ENCODE assay signal across 16 cellular contexts in the genomic region with DNA sequence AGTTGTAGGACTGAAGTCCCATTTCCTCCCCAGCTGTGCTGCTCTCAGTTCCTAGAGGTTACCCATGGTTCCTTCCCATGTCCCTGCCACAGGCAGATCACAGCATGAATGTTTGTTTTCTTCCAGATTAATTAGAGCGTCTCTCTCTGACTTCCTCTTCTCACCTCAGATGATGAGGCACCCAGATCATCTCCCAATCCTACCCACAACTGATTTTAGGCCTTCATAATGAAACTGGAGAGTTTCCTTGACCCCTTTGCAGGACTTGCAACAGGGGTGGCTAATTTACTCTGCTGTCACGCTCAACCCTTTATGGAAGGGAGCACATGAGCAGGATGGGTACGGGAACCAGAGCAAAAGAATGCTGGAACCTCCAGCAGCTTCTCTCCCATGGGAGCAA. TPM values are rescaled to one million over a fixed set of nuclear protein-coding genes. Genes with fewer than 3 reads are reported as not detected.
DNase-seq lines count a peak whose midpoint lies in the region; ATAC-seq, FAIRE-seq and TF ChIP-seq lines count a peak whose summit lies in the region.
"Had no signal": no experiment of that assay in that cellular context is flagged by ENCODE, and none has a peak within 500 bp of the region (broad histone marks: within the 10 kb centered on the region; RNA-seq: fewer than 3 reads in every experiment).

No MANE protein-coding gene starts in this region.

- in situ Hi-C loops in GM12878 (cut with MboI) = no loop called here

- no peaks in the 10 kb centered on the region for H3F3A ChIP-seq in MM.1S (ENCODE audit: insufficient read depth, low read length)

- no peaks in the 10 kb centered on the region for H3K9me3 ChIP-seq in MM.1S (replicated peaks; ENCODE audit: insufficient read depth, low read length)
- H3K9me3 ChIP-seq in GM12878 (replicated peaks; ENCODE audit: control insufficient read depth, insufficient read depth, low read length) = peaks cover 2% of the 10 kb centered on the region; the same call in 1 of the 3 replicates
- no peaks in the 10 kb centered on the region for H3K9me3 ChIP-seq in T-helper 17 cell (ENCODE audit: control insufficient read depth, low read length, poor library complexity, severe bottlenecking)
- H3K9me3 ChIP-seq: BE2C had no signal

- no peaks in the 10 kb centered on the region for H4K20me1 ChIP-seq in MM.1S (ENCODE audit: insufficient read depth, low read length)
- no peaks in the 10 kb centered on the region for H4K20me1 ChIP-seq in GM12878 (ENCODE audit: control insufficient read depth, insufficient read depth)

- DNase-seq in EH (ENCODE audit: low read depth) = peak; percentile 28
- DNase-seq in MM.1S = no peak
- no peak for DNase-seq in GM12878 (ENCODE audit: low read depth, low spot score)
- no peak for DNase-seq in lower leg skin (ENCODE audit: low spot score in 2 of 2)
- no peak for DNase-seq in mesothelial cell of epicardium (ENCODE audit: low spot score in 2 of 2, unreplicated experiment in 2 of 2)
- DNase-seq in T-helper 17 cell = no peak
- DNase-seq: BE2C, DMS 273 treated with DMSO at 0.1 percent for 48 hours, H9, Kasumi-1, NCI-H1048, NCI-H2107, NCI-H526 treated with DMSO at 0.1 percent for 48 hours had no signal

- ATAC-seq in GM12878 (no peak), T-helper 17 cell (no peak)
- ATAC-seq: SK-N-SH treated with all-trans-retinoic acid at 6 μM for 48 hours had no signal

- H2AFZ ChIP-seq in MM.1S (ENCODE audit: low read length) = 0 out of 2 replicates have a peak overlapping the region, but pooled peaks have one; percentile 14
- H2AFZ ChIP-seq in GM12878 (ENCODE audit: control insufficient read depth, low read depth, low read length) = peak overlapping the region; percentile 2; the same call in 1 of the 2 replicates
- H2AFZ ChIP-seq: PC-9 had no signal

- TF ChIP-seq RAD21 in GM12878 (IDR thresholded peaks at IDR 0.05; ENCODE audit: insufficient read depth, low read depth, low read length) = no peak

- H3K36me3 ChIP-seq in MM.1S (replicated peaks; ENCODE audit: insufficient read depth, low read length) (no peaks in the 10 kb centered on the region), GM12878 (ENCODE audit: control insufficient read depth in 2 of 2, insufficient read depth in 2 of 2, low read length in 1 of 2) (no peaks in the 10 kb centered on the region), rectal smooth muscle tissue (ENCODE audit: control insufficient read depth, insufficient read depth, low read length) (no peaks in the 10 kb centered on the region)
- H3K36me3 ChIP-seq: BE2C had no signal

- TF ChIP-seq POLR2A in GM12878 (IDR thresholded peaks at IDR 0.05; ENCODE audit: low read depth, low read length) (no peak), lower leg skin (IDR thresholded peaks at IDR 0.05) (no peak)

- peaks cover 8% of the 10 kb centered on the region for H3K4me1 Mint-ChIP-seq in mesothelial cell of epicardium
- peaks cover 3% of the 10 kb centered on the region for H3K4me1 Mint-ChIP-seq in T-helper 17 cell
- H3K4me1 Mint-ChIP-seq: H9 had no signal

- peaks cover 14% of the 10 kb centered on the region for H3K9me3 Mint-ChIP-seq in mesothelial cell of epicardium

- FAIRE-seq in GM12878 (lab: Jason Lieb, UNC) = no peak

- H3K27me3 Mint-ChIP-seq in mesothelial cell of epicardium (ENCODE audit: low read depth) (peaks cover 2% of the 10 kb centered on the region), T-helper 17 cell (peaks cover 6% of the 10 kb centered on the region)

- H3K36me3 Mint-ChIP-seq in mesothelial cell of epicardium (peaks cover under 1% of the 10 kb centered on the region), T-helper 17 cell (ENCODE audit: low read depth) (peaks cover 2% of the 10 kb centered on the region)

- no peaks in the 10 kb centered on the region for H3K9me2 ChIP-seq in MM.1S (replicated peaks; ENCODE audit: insufficient read depth, low read length)

- H3K27ac ChIP-seq in MM.1S (ENCODE audit: low read length) (no peak overlapping the region), GM12878 (ENCODE audit: control insufficient read depth, insufficient read depth) (no peak overlapping the region), rectal smooth muscle tissue (ENCODE audit: low read depth, low read length) (peak overlapping the region; percentile 22)
- H3K27ac ChIP-seq: PC-9 had no signal

- SMC1A ChIA-PET in GM12878 (lab: Charles Lee; ENCODE audit: uncharacterized antibody, unreplicated experiment) = interaction anchor here (0.6 kb wide), 1 partner anchor 442 kb away, joined by 3 read pairs; no protein-coding TSS in a partner anchor

- no TSS peak for BruUV-seq in GM12878 (replicated peaks; lab: Mats Ljungman, UMichigan)

- no peak for TF ChIP-seq EP300 in GM12878 (IDR thresholded peaks at IDR 0.05; ENCODE audit: borderline replicate concordance in 1 of 2, control insufficient read depth in 1 of 2, low read depth in 2 of 2, low read length in 2 of 2)

- intact Hi-C loops in GM12878 (cut with micrococcal nuclease; ENCODE audit: unreplicated experiment) (no loop called here), lower leg skin (cut with DNase I; ENCODE audit: low total_unique reads) (no loop called here)

- RAD21 ChIA-PET in GM12878 (lab: Charles Lee; ENCODE audit: unreplicated experiment) = interaction anchor here (0.6 kb wide), 1 partner anchor 160 kb away, joined by 4 read pairs; no protein-coding TSS in a partner anchor

- H3K9ac ChIP-seq in MM.1S (ENCODE audit: low read length) (no peak overlapping the region), GM12878 (ENCODE audit: control insufficient read depth, insufficient read depth, low read length) (no peak overlapping the region), rectal smooth muscle tissue (ENCODE audit: low read length) (no peak overlapping the region)

- H3K4me1 ChIP-seq in MM.1S (ENCODE audit: low read length) (no peaks in the 10 kb centered on the region), GM12878 (ENCODE audit: control insufficient read depth, insufficient read depth, low read length) (no peaks in the 10 kb centered on the region; the same call in 1 of the 2 replicates), rectal smooth muscle tissue (ENCODE audit: control insufficient read depth, insufficient read depth, low read length) (peaks cover 29% of the 10 kb centered on the region)
- H3K4me1 ChIP-seq: BE2C had no signal

- TF ChIP-seq CTCF in MM.1S (IDR thresholded peaks at IDR 0.05; ENCODE audit: low read length) = no peak
- TF ChIP-seq CTCF in GM12878 (IDR thresholded peaks at IDR 0.05 in 2 of 3, conservative IDR thresholded peaks at IDR 0.05 in 1 of 3; ENCODE audit: control insufficient read depth in 2 of 3, extremely low read depth in 1 of 3, insufficient read depth in 1 of 3, low read depth in 3 of 3, low read length in 3 of 3) = no peak
- TF ChIP-seq CTCF in lower leg skin (IDR thresholded peaks at IDR 0.05) = no peak
- no peak for TF ChIP-seq CTCF in mesothelial cell of epicardium (IDR thresholded peaks at IDR 0.05; ENCODE audit: unreplicated experiment)

- 27% methylated on average over 3 of the region's 3 CpGs for WGBS in GM12878 (ENCODE audit: insufficient coverage, insufficient replicate concordance, low lambda C conversion rate, missing lambda C conversion rate)
- WGBS in lower leg skin, 2 donors = 85 to 92% methylated on average over 3 of the region's 3 CpGs

- no peaks in the 10 kb centered on the region for H3K27me3 ChIP-seq in MM.1S (replicated peaks; ENCODE audit: insufficient read depth, low read length)
- no peaks in the 10 kb centered on the region for H3K27me3 ChIP-seq in GM12878 (replicated peaks in 1 of 2; ENCODE audit: control insufficient read depth in 2 of 2, insufficient read depth in 2 of 2, low read length in 1 of 2)
- H3K27me3 ChIP-seq in rectal smooth muscle tissue (ENCODE audit: control insufficient read depth, insufficient read depth, low read length) = no peaks in the 10 kb centered on the region
- H3K27me3 ChIP-seq: BE2C had no signal

- CTCF ChIA-PET in GM12878 (lab: Yijun Ruan, JAX) = interaction anchor here (1.2 kb wide), 1 partner anchor 16 kb away, joined by 5 read pairs; no protein-coding TSS in a partner anchor

- H3K4me3 Mint-ChIP-seq in mesothelial cell of epicardium (no peak overlapping the region), T-helper 17 cell (no peak overlapping the region)
- H3K4me3 Mint-ChIP-seq: H9 had no signal

- H3K4me2 ChIP-seq in MM.1S (ENCODE audit: low read depth, low read length) (no peak overlapping the region), GM12878 (ENCODE audit: control insufficient read depth, insufficient read depth) (no peak overlapping the region)
- H3K4me2 ChIP-seq: PC-9 had no signal

- no peaks in the 10 kb centered on the region for H3K79me2 ChIP-seq in MM.1S (ENCODE audit: low read length)
- H3K79me2 ChIP-seq in GM12878 (ENCODE audit: control insufficient read depth, insufficient read depth, low read length) = no peaks in the 10 kb centered on the region

- H3K27ac Mint-ChIP-seq in mesothelial cell of epicardium (no peak overlapping the region), T-helper 17 cell (no peak overlapping the region)
- H3K27ac Mint-ChIP-seq: H9 had no signal

- H3K4me3 ChIP-seq in MM.1S (ENCODE audit: low read length) (no peak overlapping the region), GM12878 (no peak overlapping the region), rectal smooth muscle tissue (ENCODE audit: low read length) (no peak overlapping the region), lower leg skin (ENCODE audit: low read depth, poor library complexity, severe bottlenecking) (no peak overlapping the region)
- H3K4me3 ChIP-seq: PC-9 had no signal

- POLR2A ChIA-PET in GM12878 (lab: Charles Lee) = interaction anchor here (0.6 kb wide), 1 partner anchor 12 kb away, joined by 3 read pairs; no protein-coding TSS in a partner anchor

RNA-seq across cellular contexts. Expression of a gene that starts 32.1 kb away (rescaled TPM):
- 57.3 and 68.1 TPM in 2 replicates for total RNA-seq in GM12878 (2013; cell fraction: nucleolus; rRNA removed)
- 67.0 and 75.9 TPM in 2 replicates for total RNA-seq in GM12878 (2014; rRNA removed)
- 73.7 and 76.7 TPM in 2 replicates for total RNA-seq in GM12878 (2014; rRNA removed; fragmentation: Illumina TruSeq; extraction: Trizol)
- 83.7 and 84.6 TPM in 2 replicates for total RNA-seq in GM12878 (2021)
- polyA plus RNA-seq in GM12878 (2011; ENCODE audit: low read depth) = 38.1 TPM
- 60.8 and 77.3 TPM in 2 replicates for polyA plus RNA-seq in GM12878 (2011; rRNA removed)
- polyA plus RNA-seq in GM12878 (2011; cell fraction: cytosol; rRNA removed) = 54.4 and 59.1 TPM in 2 replicates
- polyA plus RNA-seq in GM12878 (2011; cell fraction: nucleus; rRNA removed) = 27.3 and 35.3 TPM in 2 replicates
- 24.7 and 24.9 TPM in 2 replicates for polyA plus RNA-seq in GM12878 (2012)
- 70.6 TPM in 2 replicates for polyA plus RNA-seq in GM12878 (2014; fragmentation: Illumina TruSeq; extraction: Trizol)
- 10 to 100 TPM; 52.6 to 56.7 TPM for polyA plus RNA-seq in GM12878 (2014; fragmentation: Nextera tagmentation; extraction: Ambion mirVana)
- 50.8 and 56.8 TPM in 2 replicates for polyA plus RNA-seq in GM12878 (2014; rRNA removed)
- polyA plus RNA-seq in GM12878 (2016; fragmentation: Nextera tagmentation; extraction: Ambion mirVana) = 10 to 100 TPM; 68.6 to 68.8 TPM
- polyA minus RNA-seq in GM12878 (2011; rRNA and poly(A)+ RNA removed) = 121 and 164 TPM in 2 replicates
- 20.5 and 21.8 TPM in 2 replicates for polyA minus RNA-seq in GM12878 (2011; cell fraction: cytosol; rRNA and poly(A)+ RNA removed)
- 30.3 and 67.5 TPM in 2 replicates for polyA minus RNA-seq in GM12878 (2011; cell fraction: nucleus; rRNA and poly(A)+ RNA removed)
- total RNA-seq in lower leg skin = 10 to 100 TPM; 23.4 to 43.2 (median 35.6) TPM
- total RNA-seq in mesothelial cell of epicardium = 74.7 to 84.6 TPM (median 76.1 TPM) in 3 replicates
- total RNA-seq in T-helper 17 cell = 10 to 100 TPM; 33.5 to 47.2 TPM

RNA-seq across cellular contexts. Expression of a gene that starts 45.4 kb away (rescaled TPM):
- 11.8 and 17.6 TPM in 2 replicates for total RNA-seq in GM12878 (2013; cell fraction: nucleolus; rRNA removed)
- total RNA-seq in GM12878 (2014; rRNA removed) = 13.8 and 15.3 TPM in 2 replicates
- total RNA-seq in GM12878 (2014; rRNA removed; fragmentation: Illumina TruSeq; extraction: Trizol) = 25.1 and 26.9 TPM in 2 replicates
- 18.4 and 20.3 TPM in 2 replicates for total RNA-seq in GM12878 (2021)
- 5.5 TPM for polyA plus RNA-seq in GM12878 (2011; ENCODE audit: low read depth)
- 28.8 and 57.3 TPM in 2 replicates for polyA plus RNA-seq in GM12878 (2011; rRNA removed)
- 7.9 and 8.5 TPM in 2 replicates for polyA plus RNA-seq in GM12878 (2011; cell fraction: cytosol; rRNA removed)
- 13.2 and 13.9 TPM in 2 replicates for polyA plus RNA-seq in GM12878 (2011; cell fraction: nucleus; rRNA removed)
- 14.9 and 18.4 TPM in 2 replicates for polyA plus RNA-seq in GM12878 (2012)
- 34.0 and 43.3 TPM in 2 replicates for polyA plus RNA-seq in GM12878 (2014; fragmentation: Illumina TruSeq; extraction: Trizol)
- polyA plus RNA-seq in GM12878 (2014; fragmentation: Nextera tagmentation; extraction: Ambion mirVana) = 10 to 100 TPM; 27.5 to 42.3 TPM
- polyA plus RNA-seq in GM12878 (2014; rRNA removed) = 21.6 and 21.8 TPM in 2 replicates
- polyA plus RNA-seq in GM12878 (2016; fragmentation: Nextera tagmentation; extraction: Ambion mirVana) = 10 to 100 TPM; 29.3 to 29.9 TPM
- 9.1 and 15.4 TPM in 2 replicates for polyA minus RNA-seq in GM12878 (2011; rRNA and poly(A)+ RNA removed)
- 8.4 and 11.4 TPM in 2 replicates for polyA minus RNA-seq in GM12878 (2011; cell fraction: cytosol; rRNA and poly(A)+ RNA removed)
- 5.6 and 10.0 TPM in 2 replicates for polyA minus RNA-seq in GM12878 (2011; cell fraction: nucleus; rRNA and poly(A)+ RNA removed)
- 10 to 100 TPM; 10.6 to 20.5 (median 14.3) TPM for total RNA-seq in lower leg skin
- 36.0 to 40.2 TPM (median 36.7 TPM) in 3 replicates for total RNA-seq in mesothelial cell of epicardium
- total RNA-seq in T-helper 17 cell = 10 to 100 TPM; 11.7 to 13.7 TPM
